ENCODE assay signal across 15 cellular contexts in genomic region chr17:35666070-35666469, GRCh38.
"Had no signal": no experiment of that assay in that cellular context is flagged by ENCODE, and none has a peak within 500 bp of the region (broad histone marks: within the 10 kb centered on the region; RNA-seq: fewer than 3 reads in every experiment).

No MANE protein-coding gene starts in this region.

- H3K9me3 ChIP-seq: heart right ventricle, stomach, transverse colon had no signal

- H3K27me3 ChIP-seq: heart right ventricle, stomach, transverse colon had no signal

- DNase-seq: activated CD8-positive, alpha-beta memory T cell treated with anti-CD3 and anti-CD28 coated beads for 24 hours; activated CD8-positive, alpha-beta memory T cell treated with anti-CD3 and anti-CD28 coated beads, Interleukin-2, amount 50 U/mL, for 4 hours; activated naive CD4-positive, alpha-beta T cell treated with Interleukin-2 at 50 U/mL for 16 hours; activated naive CD8-positive, alpha-beta T cell treated with anti-CD3 and anti-CD28 coated beads for 36 hours; activated T-cell treated with anti-CD3 and anti-CD28 coated beads, Interleukin-2, amount 50 U/mL, for 24 hours; amygdala; effector CD4-positive, alpha-beta T cell; heart right ventricle; left colon; midbrain; stimulated activated CD4-positive, alpha-beta T cell treated with anti-CD3 and anti-CD28 coated beads, Interleukin-4, amount 100 ng/mL, for 4 hours; stomach; T-helper 1 cell; transverse colon had no signal

- H3K27ac ChIP-seq: heart right ventricle, stomach, transverse colon had no signal

- H3K4me3 ChIP-seq: heart right ventricle, stomach, transverse colon had no signal

- ATAC-seq: heart right ventricle; left colon; natural killer cell treated with Interleukin-12 subunit alpha and Interleukin-12 subunit beta and Interleukin-15 and Interleukin-18, amount 100 ng/mL, for 72 hours had no signal

- H3K4me1 ChIP-seq: stomach, transverse colon had no signal
